In genomic region chr12:116980083-116980482, GRCh38 we compare ENCODE assay signal across 16 cellular contexts.
DNase-seq lines count a peak whose midpoint lies in the region; ATAC-seq and TF ChIP-seq lines count a peak whose summit lies in the region.
"Had no signal": no experiment of that assay in that cellular context is flagged by ENCODE, and none has a peak within 500 bp of the region (broad histone marks: within the 10 kb centered on the region; RNA-seq: fewer than 3 reads in every experiment).

No MANE protein-coding gene starts in this region.

- TF ChIP-seq CTCF in Loucy (conservative IDR thresholded peaks at IDR 0.05; ENCODE audit: low read length), result no peak
- no peak for TF ChIP-seq CTCF in endothelial cell (IDR thresholded peaks at IDR 0.05; ENCODE audit: unreplicated experiment)
- TF ChIP-seq CTCF in osteoblast (IDR thresholded peaks at IDR 0.05; ENCODE audit: extremely low read depth, low read depth, low read length), result no peak

- H3K9me3 Mint-ChIP-seq in endothelial cell (ENCODE audit: unreplicated experiment), result no peaks in the 10 kb centered on the region

- H2AFZ ChIP-seq in Loucy (ENCODE audit: low read length), result no peak overlapping the region
- H2AFZ ChIP-seq in osteoblast (ENCODE audit: low read length), result no peak overlapping the region

- no peak for ATAC-seq in Right ventricle myocardium inferior

- H3K79me2 ChIP-seq in Loucy (ENCODE audit: insufficient read depth, low read length) (no peaks in the 10 kb centered on the region), osteoblast (ENCODE audit: insufficient read depth, low read length) (no peaks in the 10 kb centered on the region)

- peak overlapping the region; percentile 6 for H3K4me2 ChIP-seq in Loucy (ENCODE audit: low read depth, low read length, poor library complexity, severe bottlenecking)
- H3K4me2 ChIP-seq in osteoblast (ENCODE audit: insufficient read depth, low read length), result no peak overlapping the region

- no peaks in the 10 kb centered on the region for H3K27me3 Mint-ChIP-seq in endothelial cell (ENCODE audit: unreplicated experiment)
- H3K27me3 Mint-ChIP-seq: CD4-positive, CD25-positive, alpha-beta regulatory T cell had no signal

- H3K9me3 ChIP-seq in Loucy (ENCODE audit: insufficient read depth, low read depth, low read length) (no peaks in the 10 kb centered on the region), osteoblast (ENCODE audit: low read depth, low read length) (no peaks in the 10 kb centered on the region)

- no peaks in the 10 kb centered on the region for H3F3A ChIP-seq in Loucy (ENCODE audit: low read depth)

- H3K9ac ChIP-seq in Loucy (ENCODE audit: low read depth, low read length, poor library complexity, severe bottlenecking), result no peak overlapping the region

- H4K20me1 ChIP-seq in Loucy (ENCODE audit: insufficient read depth, low read length, poor library complexity, severe bottlenecking) (no peaks in the 10 kb centered on the region), osteoblast (ENCODE audit: insufficient read depth, low read length) (no peaks in the 10 kb centered on the region)

- H3K27ac ChIP-seq in osteoblast (ENCODE audit: low read depth, low read length), result no peak overlapping the region

- H3K4me1 ChIP-seq in Loucy (ENCODE audit: insufficient read depth, low read length, poor library complexity, severe bottlenecking), result peaks cover 16% of the 10 kb centered on the region
- peaks cover 25% of the 10 kb centered on the region for H3K4me1 ChIP-seq in osteoblast (ENCODE audit: insufficient read depth, low read length)

- H3K4me3 Mint-ChIP-seq in endothelial cell (ENCODE audit: unreplicated experiment), result no peak overlapping the region
- H3K4me3 Mint-ChIP-seq: CD4-positive, CD25-positive, alpha-beta regulatory T cell had no signal

- H3K27me3 ChIP-seq in Loucy (ENCODE audit: insufficient read depth, low read length, poor library complexity, severe bottlenecking), result no peaks in the 10 kb centered on the region
- no peaks in the 10 kb centered on the region for H3K27me3 ChIP-seq in osteoblast (ENCODE audit: insufficient read depth, low read length)

- H3K27ac Mint-ChIP-seq in endothelial cell (ENCODE audit: unreplicated experiment), result peak overlapping the region; percentile 54
- H3K27ac Mint-ChIP-seq: CD4-positive, CD25-positive, alpha-beta regulatory T cell had no signal

- H3K36me3 ChIP-seq in Loucy (ENCODE audit: insufficient read depth, low read length) (no peaks in the 10 kb centered on the region), osteoblast (ENCODE audit: insufficient read depth, low read length) (peaks cover 1% of the 10 kb centered on the region)

- intact Hi-C loops in Right ventricle myocardium inferior (cut with DNase I), result no loop called here

- no peaks in the 10 kb centered on the region for H3K36me3 Mint-ChIP-seq in endothelial cell (ENCODE audit: low read depth, unreplicated experiment)
- H3K36me3 Mint-ChIP-seq: CD4-positive, CD25-positive, alpha-beta regulatory T cell had no signal

- H3K9me2 ChIP-seq in Loucy (replicated peaks; ENCODE audit: low read depth, low read length), result no peaks in the 10 kb centered on the region

- DNase-seq in EH (ENCODE audit: low read depth) (peak; percentile 28), endothelial cell (ENCODE audit: low spot score) (no peak), pulmonary artery endothelial cell (ENCODE audit: low read depth, low spot score) (peak; percentile 7), COR-L47 (lab: John Stamatoyannopoulos, UW) (no peak), osteoblast (ENCODE audit: insufficient read length, low spot score, missing footprints) (no peak), Right ventricle myocardium inferior (ENCODE audit: missing footprints) (no peak)
- DNase-seq: AML-193; CD4-positive, CD25-positive, alpha-beta regulatory T cell; DMS53; Kasumi-1; MV-4-11; NCI-H187 treated with DMSO at 0.1 percent for 48 hours; NCI-H526 treated with DMSO at 0.1 percent for 48 hours; RPMI8226; SW 1271 had no signal

- H3K4me3 ChIP-seq in Loucy (ENCODE audit: low read length, poor library complexity, severe bottlenecking) (no peak overlapping the region), osteoblast (ENCODE audit: insufficient read depth, low read length) (no peak overlapping the region)

- H3K4me1 Mint-ChIP-seq in endothelial cell (ENCODE audit: unreplicated experiment), result peaks cover 31% of the 10 kb centered on the region

Comparison
In these comparisons a context has a peak if more than half of its experiments do, and no peak if none do; other contexts are left out.
1. DNase-seq: peak in EH (single experiment) and pulmonary artery endothelial cell (single experiment); none in endothelial cell (single experiment), COR-L47 (single experiment), osteoblast (single experiment) and Right ventricle myocardium inferior (single experiment).